ENCODE assay signal across 1 cellular context in the genomic region with DNA sequence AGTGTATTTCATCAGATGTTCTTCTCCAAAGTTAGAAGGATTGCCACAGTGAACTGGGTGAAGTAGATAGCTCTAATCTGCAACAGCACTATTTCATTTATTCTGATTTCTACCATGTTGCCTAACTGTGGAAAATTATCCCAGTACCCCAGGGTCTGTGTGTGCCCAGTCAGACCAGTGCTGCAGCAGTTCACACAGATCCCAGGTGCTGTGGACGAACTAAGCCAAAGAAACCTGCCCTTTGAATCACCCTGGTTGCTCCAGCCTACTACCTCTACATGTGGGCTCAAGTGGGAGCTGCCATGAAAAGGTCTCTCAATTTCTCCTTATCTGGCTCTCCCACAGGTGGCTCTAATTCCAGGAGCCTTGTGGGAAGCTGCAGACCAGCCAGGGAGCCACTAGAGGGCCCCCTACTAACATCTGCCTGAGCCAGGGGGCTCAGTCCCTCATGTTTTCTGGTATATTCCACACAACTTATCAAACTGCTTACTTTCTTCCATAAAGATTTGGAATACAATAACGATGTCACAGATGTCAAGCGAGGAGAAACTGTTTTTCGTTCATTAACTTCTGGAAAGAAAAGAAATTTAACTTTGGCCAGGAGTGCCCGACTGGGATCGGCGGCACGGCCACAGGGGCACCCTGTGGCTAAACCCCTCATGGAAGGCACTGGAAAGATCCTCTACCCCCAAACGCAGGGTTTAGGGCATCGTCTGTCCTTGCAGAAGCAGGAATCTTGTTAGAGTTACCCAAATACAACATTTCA.
TF ChIP-seq lines count a peak whose summit lies in the region.

No MANE protein-coding gene starts in this region.

TF ChIP-seq in K562, 482 proteins besides CTCF, POLR2A, EP300 and RAD21 (continued from another document and continues in another):
- no peak for TF ChIP-seq HMGN3 (IDR thresholded peaks at IDR 0.05; ENCODE audit: borderline replicate concordance, extremely low read depth, insufficient read length, low read depth, low read length)
- TF ChIP-seq, protein P1, sequence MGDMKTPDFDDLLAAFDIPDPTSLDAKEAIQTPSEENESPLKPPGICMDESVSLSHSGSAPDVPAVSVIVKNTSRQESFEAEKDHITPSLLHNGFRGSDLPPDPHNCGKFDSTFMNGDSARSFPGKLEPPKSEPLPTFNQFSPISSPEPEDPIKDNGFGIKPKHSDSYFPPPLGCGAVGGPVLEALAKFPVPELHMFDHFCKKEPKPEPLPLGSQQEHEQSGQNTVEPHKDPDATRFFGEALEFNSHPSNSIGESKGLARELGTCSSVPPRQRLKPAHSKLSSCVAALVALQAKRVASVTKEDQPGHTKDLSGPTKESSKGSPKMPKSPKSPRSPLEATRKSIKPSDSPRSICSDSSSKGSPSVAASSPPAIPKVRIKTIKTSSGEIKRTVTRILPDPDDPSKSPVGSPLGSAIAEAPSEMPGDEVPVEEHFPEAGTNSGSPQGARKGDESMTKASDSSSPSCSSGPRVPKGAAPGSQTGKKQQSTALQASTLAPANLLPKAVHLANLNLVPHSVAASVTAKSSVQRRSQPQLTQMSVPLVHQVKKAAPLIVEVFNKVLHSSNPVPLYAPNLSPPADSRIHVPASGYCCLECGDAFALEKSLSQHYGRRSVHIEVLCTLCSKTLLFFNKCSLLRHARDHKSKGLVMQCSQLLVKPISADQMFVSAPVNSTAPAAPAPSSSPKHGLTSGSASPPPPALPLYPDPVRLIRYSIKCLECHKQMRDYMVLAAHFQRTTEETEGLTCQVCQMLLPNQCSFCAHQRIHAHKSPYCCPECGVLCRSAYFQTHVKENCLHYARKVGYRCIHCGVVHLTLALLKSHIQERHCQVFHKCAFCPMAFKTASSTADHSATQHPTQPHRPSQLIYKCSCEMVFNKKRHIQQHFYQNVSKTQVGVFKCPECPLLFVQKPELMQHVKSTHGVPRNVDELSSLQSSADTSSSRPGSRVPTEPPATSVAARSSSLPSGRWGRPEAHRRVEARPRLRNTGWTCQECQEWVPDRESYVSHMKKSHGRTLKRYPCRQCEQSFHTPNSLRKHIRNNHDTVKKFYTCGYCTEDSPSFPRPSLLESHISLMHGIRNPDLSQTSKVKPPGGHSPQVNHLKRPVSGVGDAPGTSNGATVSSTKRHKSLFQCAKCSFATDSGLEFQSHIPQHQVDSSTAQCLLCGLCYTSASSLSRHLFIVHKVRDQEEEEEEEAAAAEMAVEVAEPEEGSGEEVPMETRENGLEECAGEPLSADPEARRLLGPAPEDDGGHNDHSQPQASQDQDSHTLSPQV (IDR thresholded peaks at IDR 0.05), result no peak
- TF ChIP-seq, protein P2, sequence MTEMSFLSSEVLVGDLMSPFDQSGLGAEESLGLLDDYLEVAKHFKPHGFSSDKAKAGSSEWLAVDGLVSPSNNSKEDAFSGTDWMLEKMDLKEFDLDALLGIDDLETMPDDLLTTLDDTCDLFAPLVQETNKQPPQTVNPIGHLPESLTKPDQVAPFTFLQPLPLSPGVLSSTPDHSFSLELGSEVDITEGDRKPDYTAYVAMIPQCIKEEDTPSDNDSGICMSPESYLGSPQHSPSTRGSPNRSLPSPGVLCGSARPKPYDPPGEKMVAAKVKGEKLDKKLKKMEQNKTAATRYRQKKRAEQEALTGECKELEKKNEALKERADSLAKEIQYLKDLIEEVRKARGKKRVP (CRISPR knock-in tag; IDR thresholded peaks at IDR 0.05), result peak; percentile 86
- TF ChIP-seq SRSF7 (optimal IDR thresholded peaks at IDR 0.05; ENCODE audit: low read depth, low read length), result no peak
- no peak for TF ChIP-seq ZNF347 (CRISPR knock-in tag; IDR thresholded peaks at IDR 0.05; ENCODE audit: low read depth)
- TF ChIP-seq ZFP36 (IDR thresholded peaks at IDR 0.05; ENCODE audit: low read depth, low read length, partially characterized antibody), result peak; percentile 9
- TF ChIP-seq ZNF57 (CRISPR knock-in tag; IDR thresholded peaks at IDR 0.05), result no peak
- TF ChIP-seq YY1 (IDR thresholded peaks at IDR 0.05; ENCODE audit: borderline replicate concordance in 1 of 3, control insufficient read depth in 1 of 3, extremely low read depth in 1 of 3, insufficient read depth in 3 of 3, insufficient read length in 1 of 3, insufficient replicate concordance in 2 of 3, low read depth in 1 of 3, low read length in 2 of 3), result peak in 1 of 3 experiments; percentile 26
- TF ChIP-seq, protein P3, sequence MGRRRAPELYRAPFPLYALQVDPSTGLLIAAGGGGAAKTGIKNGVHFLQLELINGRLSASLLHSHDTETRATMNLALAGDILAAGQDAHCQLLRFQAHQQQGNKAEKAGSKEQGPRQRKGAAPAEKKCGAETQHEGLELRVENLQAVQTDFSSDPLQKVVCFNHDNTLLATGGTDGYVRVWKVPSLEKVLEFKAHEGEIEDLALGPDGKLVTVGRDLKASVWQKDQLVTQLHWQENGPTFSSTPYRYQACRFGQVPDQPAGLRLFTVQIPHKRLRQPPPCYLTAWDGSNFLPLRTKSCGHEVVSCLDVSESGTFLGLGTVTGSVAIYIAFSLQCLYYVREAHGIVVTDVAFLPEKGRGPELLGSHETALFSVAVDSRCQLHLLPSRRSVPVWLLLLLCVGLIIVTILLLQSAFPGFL (CRISPR knock-in tag; IDR thresholded peaks at IDR 0.05), result no peak
- no peak; the same call in 1 of the 2 replicates for TF ChIP-seq TCF3 (CRISPR knock-in tag; IDR thresholded peaks at IDR 0.05)
- TF ChIP-seq PHF8 (IDR thresholded peaks at IDR 0.05; ENCODE audit: borderline replicate concordance, low read length), result no peak
- TF ChIP-seq ARID1B (IDR thresholded peaks at IDR 0.05), result peak; percentile 39; the same call in 1 of the 2 replicates
- peak; percentile 75; the same call in 1 of the 2 replicates for TF ChIP-seq ZNF766 (CRISPR knock-in tag; conservative IDR thresholded peaks at IDR 0.05)
- TF ChIP-seq, protein P4, sequence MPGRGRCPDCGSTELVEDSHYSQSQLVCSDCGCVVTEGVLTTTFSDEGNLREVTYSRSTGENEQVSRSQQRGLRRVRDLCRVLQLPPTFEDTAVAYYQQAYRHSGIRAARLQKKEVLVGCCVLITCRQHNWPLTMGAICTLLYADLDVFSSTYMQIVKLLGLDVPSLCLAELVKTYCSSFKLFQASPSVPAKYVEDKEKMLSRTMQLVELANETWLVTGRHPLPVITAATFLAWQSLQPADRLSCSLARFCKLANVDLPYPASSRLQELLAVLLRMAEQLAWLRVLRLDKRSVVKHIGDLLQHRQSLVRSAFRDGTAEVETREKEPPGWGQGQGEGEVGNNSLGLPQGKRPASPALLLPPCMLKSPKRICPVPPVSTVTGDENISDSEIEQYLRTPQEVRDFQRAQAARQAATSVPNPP (IDR thresholded peaks at IDR 0.05; ENCODE audit: borderline replicate concordance, insufficient read depth, insufficient read length), result no peak
- TF ChIP-seq, protein P5, sequence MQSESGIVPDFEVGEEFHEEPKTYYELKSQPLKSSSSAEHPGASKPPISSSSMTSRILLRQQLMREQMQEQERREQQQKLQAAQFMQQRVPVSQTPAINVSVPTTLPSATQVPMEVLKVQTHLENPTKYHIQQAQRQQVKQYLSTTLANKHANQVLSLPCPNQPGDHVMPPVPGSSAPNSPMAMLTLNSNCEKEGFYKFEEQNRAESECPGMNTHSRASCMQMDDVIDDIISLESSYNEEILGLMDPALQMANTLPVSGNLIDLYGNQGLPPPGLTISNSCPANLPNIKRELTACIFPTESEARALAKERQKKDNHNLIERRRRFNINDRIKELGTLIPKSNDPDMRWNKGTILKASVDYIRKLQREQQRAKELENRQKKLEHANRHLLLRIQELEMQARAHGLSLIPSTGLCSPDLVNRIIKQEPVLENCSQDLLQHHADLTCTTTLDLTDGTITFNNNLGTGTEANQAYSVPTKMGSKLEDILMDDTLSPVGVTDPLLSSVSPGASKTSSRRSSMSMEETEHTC (IDR thresholded peaks at IDR 0.05), result no peak
- no peak for TF ChIP-seq ZC3H8 (IDR thresholded peaks at IDR 0.05)
- no peak for TF ChIP-seq ILF3 (IDR thresholded peaks at IDR 0.05; ENCODE audit: borderline replicate concordance)
- peak in 1 of 2 experiments; percentile 69; a peak in 1 of 4 replicates for TF ChIP-seq SRF (CRISPR knock-in tag; IDR thresholded peaks at IDR 0.05)
- no peak for TF ChIP-seq ZNF780A (CRISPR knock-in tag; IDR thresholded peaks at IDR 0.05)
- no peak for TF ChIP-seq CC2D1A (IDR thresholded peaks at IDR 0.05)
- no peak for TF ChIP-seq MAFF (IDR thresholded peaks at IDR 0.05; ENCODE audit: low read length)
- TF ChIP-seq SAFB2 (IDR thresholded peaks at IDR 0.05; ENCODE audit: borderline replicate concordance, low read depth, low read length, severe bottlenecking), result no peak
- TF ChIP-seq, protein P6, sequence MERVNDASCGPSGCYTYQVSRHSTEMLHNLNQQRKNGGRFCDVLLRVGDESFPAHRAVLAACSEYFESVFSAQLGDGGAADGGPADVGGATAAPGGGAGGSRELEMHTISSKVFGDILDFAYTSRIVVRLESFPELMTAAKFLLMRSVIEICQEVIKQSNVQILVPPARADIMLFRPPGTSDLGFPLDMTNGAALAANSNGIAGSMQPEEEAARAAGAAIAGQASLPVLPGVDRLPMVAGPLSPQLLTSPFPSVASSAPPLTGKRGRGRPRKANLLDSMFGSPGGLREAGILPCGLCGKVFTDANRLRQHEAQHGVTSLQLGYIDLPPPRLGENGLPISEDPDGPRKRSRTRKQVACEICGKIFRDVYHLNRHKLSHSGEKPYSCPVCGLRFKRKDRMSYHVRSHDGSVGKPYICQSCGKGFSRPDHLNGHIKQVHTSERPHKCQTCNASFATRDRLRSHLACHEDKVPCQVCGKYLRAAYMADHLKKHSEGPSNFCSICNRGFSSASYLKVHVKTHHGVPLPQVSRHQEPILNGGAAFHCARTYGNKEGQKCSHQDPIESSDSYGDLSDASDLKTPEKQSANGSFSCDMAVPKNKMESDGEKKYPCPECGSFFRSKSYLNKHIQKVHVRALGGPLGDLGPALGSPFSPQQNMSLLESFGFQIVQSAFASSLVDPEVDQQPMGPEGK (CRISPR knock-in tag; IDR thresholded peaks at IDR 0.05; ENCODE audit: borderline replicate concordance), result peak; percentile 35; the same call in 1 of the 2 replicates
- TF ChIP-seq, protein P7, sequence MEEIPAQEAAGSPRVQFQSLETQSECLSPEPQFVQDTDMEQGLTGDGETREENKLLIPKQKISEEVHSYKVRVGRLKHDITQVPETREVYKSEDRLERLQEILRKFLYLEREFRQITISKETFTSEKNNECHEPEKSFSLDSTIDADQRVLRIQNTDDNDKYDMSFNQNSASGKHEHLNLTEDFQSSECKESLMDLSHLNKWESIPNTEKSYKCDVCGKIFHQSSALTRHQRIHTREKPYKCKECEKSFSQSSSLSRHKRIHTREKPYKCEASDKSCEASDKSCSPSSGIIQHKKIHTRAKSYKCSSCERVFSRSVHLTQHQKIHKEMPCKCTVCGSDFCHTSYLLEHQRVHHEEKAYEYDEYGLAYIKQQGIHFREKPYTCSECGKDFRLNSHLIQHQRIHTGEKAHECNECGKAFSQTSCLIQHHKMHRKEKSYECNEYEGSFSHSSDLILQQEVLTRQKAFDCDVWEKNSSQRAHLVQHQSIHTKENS (CRISPR knock-in tag; IDR thresholded peaks at IDR 0.05), result no peak
- TF ChIP-seq, protein P8, sequence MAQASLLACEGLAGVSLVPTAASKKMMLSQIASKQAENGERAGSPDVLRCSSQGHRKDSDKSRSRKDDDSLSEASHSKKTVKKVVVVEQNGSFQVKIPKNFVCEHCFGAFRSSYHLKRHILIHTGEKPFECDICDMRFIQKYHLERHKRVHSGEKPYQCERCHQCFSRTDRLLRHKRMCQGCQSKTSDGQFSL (CRISPR knock-in tag; IDR thresholded peaks at IDR 0.05), result no peak
- TF ChIP-seq, protein P8 (tag; IDR thresholded peaks at IDR 0.05), result no peak
- TF ChIP-seq STAG1 (CRISPR knock-in tag; IDR thresholded peaks at IDR 0.05; ENCODE audit: borderline replicate concordance), result peak; percentile 26; the same call in 1 of the 2 replicates
- peak; percentile 79 for TF ChIP-seq SMC3 (conservative IDR thresholded peaks at IDR 0.05; ENCODE audit: insufficient read depth, low read depth, low read length)
- TF ChIP-seq ERF (CRISPR knock-in tag; IDR thresholded peaks at IDR 0.05), result no peak
- no peak for TF ChIP-seq NR2C1 (IDR thresholded peaks at IDR 0.05)
- 0 out of 2 replicates have a peak, but pooled peaks have one; percentile 7 for TF ChIP-seq NR2C1 (tag; IDR thresholded peaks at IDR 0.05)
- TF ChIP-seq ZNF408 (CRISPR knock-in tag; IDR thresholded peaks at IDR 0.05; ENCODE audit: low read depth), result no peak
- TF ChIP-seq GABPA (tag; conservative IDR thresholded peaks at IDR 0.05; ENCODE audit: low read depth), result peak; percentile 25
- no peak for TF ChIP-seq GABPB2 (CRISPR knock-in tag; conservative IDR thresholded peaks at IDR 0.05)
- no peak for TF ChIP-seq HDAC8 (tag; IDR thresholded peaks at IDR 0.05)
- no peak for TF ChIP-seq HNRNPUL1 (IDR thresholded peaks at IDR 0.05; ENCODE audit: low read length)
- TF ChIP-seq, protein P9, sequence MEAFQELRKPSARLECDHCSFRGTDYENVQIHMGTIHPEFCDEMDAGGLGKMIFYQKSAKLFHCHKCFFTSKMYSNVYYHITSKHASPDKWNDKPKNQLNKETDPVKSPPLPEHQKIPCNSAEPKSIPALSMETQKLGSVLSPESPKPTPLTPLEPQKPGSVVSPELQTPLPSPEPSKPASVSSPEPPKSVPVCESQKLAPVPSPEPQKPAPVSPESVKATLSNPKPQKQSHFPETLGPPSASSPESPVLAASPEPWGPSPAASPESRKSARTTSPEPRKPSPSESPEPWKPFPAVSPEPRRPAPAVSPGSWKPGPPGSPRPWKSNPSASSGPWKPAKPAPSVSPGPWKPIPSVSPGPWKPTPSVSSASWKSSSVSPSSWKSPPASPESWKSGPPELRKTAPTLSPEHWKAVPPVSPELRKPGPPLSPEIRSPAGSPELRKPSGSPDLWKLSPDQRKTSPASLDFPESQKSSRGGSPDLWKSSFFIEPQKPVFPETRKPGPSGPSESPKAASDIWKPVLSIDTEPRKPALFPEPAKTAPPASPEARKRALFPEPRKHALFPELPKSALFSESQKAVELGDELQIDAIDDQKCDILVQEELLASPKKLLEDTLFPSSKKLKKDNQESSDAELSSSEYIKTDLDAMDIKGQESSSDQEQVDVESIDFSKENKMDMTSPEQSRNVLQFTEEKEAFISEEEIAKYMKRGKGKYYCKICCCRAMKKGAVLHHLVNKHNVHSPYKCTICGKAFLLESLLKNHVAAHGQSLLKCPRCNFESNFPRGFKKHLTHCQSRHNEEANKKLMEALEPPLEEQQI (IDR thresholded peaks at IDR 0.05), result no peak
- 0 out of 2 replicates have a peak, but pooled peaks have one; percentile 35 for TF ChIP-seq SMAD4 (CRISPR knock-in tag; conservative IDR thresholded peaks at IDR 0.05)
- no peak for TF ChIP-seq PRPF4 (IDR thresholded peaks at IDR 0.05; ENCODE audit: insufficient read depth, low read depth, low read length, poor library complexity, severe bottlenecking)
- peak; percentile 89 for TF ChIP-seq CEBPG (CRISPR knock-in tag; IDR thresholded peaks at IDR 0.05)
- TF ChIP-seq CEBPG (tag; conservative IDR thresholded peaks at IDR 0.05 in 1 of 2, IDR thresholded peaks at IDR 0.05 in 1 of 2), result peak in 1 of 2 experiments; percentile 98; a peak in 3 of 4 replicates
- 0 out of 2 replicates have a peak, but pooled peaks have one; percentile 37 for TF ChIP-seq DPF2 (IDR thresholded peaks at IDR 0.05)
- TF ChIP-seq TCF7 (IDR thresholded peaks at IDR 0.05; ENCODE audit: borderline replicate concordance), result no peak
- TF ChIP-seq SMARCC2 (IDR thresholded peaks at IDR 0.05; ENCODE audit: low read depth), result no peak
- TF ChIP-seq PHTF2 (CRISPR knock-in tag; IDR thresholded peaks at IDR 0.05), result no peak
